19 cellular contexts compared by ENCODE assay signal in the genomic region with DNA sequence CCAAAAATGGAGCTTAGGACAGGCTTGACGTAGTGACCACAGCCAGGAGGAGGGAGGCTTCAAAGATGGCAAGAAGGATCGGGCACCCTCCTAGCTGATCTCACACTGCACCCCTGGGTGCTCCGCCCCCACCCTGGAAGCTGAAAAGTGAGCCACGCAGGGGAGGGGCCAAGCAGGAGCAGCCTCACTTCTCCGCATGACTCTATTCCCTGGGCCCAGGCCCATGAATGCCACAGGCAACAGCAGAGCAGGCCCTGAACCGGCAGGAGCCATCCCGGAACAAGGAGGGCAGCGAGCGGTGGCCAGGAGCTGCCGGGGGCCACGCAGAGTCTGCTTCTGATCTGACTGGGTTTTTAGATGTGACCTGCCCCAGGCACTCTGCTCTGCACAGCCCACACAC. TPM values are rescaled to one million over a fixed set of nuclear protein-coding genes. Genes with fewer than 3 reads are reported as not detected.
DNase-seq lines count a peak whose midpoint lies in the region; ATAC-seq and TF ChIP-seq lines count a peak whose summit lies in the region.
"Had no signal": no experiment of that assay in that cellular context is flagged by ENCODE, and none has a peak within 500 bp of the region (broad histone marks: within the 10 kb centered on the region; RNA-seq: fewer than 3 reads in every experiment).

No MANE protein-coding gene starts in this region.

- H3K9me3 ChIP-seq in IMR-90 (ENCODE audit: control insufficient read depth, insufficient read depth, low read length) (no peaks in the 10 kb centered on the region), upper lobe of right lung (no peaks in the 10 kb centered on the region)
- H3K9me3 ChIP-seq: ascending aorta had no signal

- no peak for TF ChIP-seq POLR2A in IMR-90 (IDR thresholded peaks at IDR 0.05; ENCODE audit: low read depth, low read length)

- H3K14ac ChIP-seq in IMR-90 (replicated peaks; ENCODE audit: low read depth, low read length): no peak overlapping the region; the same call in 1 of the 2 replicates

- H3K4me3 ChIP-seq in IMR-90 (ENCODE audit: insufficient read depth, low read depth, low read length) (no peak overlapping the region), upper lobe of right lung (no peak overlapping the region)
- H3K4me3 ChIP-seq: ascending aorta, K562 had no signal

- no peak overlapping the region for H4K5ac ChIP-seq in IMR-90 (ENCODE audit: low read depth, low read length)

- WGBS in IMR-90 (ENCODE audit: extremely low coverage in 2 of 2, insufficient read length in 1 of 2), 2 experiments: 100% methylated on average over 4 of the region's 11 CpGs; no CpG with 5 or more reads in 1 of the 2 experiments

- H4K20me1 ChIP-seq in IMR-90 (ENCODE audit: insufficient read depth, low read length): peaks cover 45% of the 10 kb centered on the region

- no peak overlapping the region for H2BK20ac ChIP-seq in IMR-90 (ENCODE audit: low read depth, low read length)

- TF ChIP-seq CTCF in IMR-90 (conservative IDR thresholded peaks at IDR 0.05; ENCODE audit: low read depth, low read length) (no peak), upper lobe of right lung (IDR thresholded peaks at IDR 0.05) (no peak)

- POLR2A ChIA-PET in IMR-90 (lab: Charles Lee; ENCODE audit: unreplicated experiment): no interaction called here

- no peak overlapping the region; the same call in 1 of the 2 replicates for H2AK5ac ChIP-seq in IMR-90 (ENCODE audit: low read depth, low read length)

- H2BK5ac ChIP-seq in IMR-90 (ENCODE audit: low read depth, low read length, poor library complexity, severe bottlenecking): no peak overlapping the region

- ATAC-seq in IMR-90 (ENCODE audit: low read depth) (no peak), GM21723 (IDR thresholded peaks at IDR 0.05; ENCODE audit: unreplicated experiment) (no peak), GM21360 (IDR thresholded peaks at IDR 0.05; ENCODE audit: unreplicated experiment) (no peak), upper lobe of right lung (no peak)
- ATAC-seq in activated T-helper 17 cell treated with anti-CD3 and anti-CD28 coated beads, Interleukin-2, amount 50 U/mL, for 72 hours (replicated peaks): no peak
- no peak for ATAC-seq in stimulated activated naive B cell treated with anti-CD40 and anti-IgM and Interleukin-4, amounts not matched to agents 10 μg/mL and 1 μg/mL and 100 μg/mL, for 72 hours (replicated peaks)
- ATAC-seq: esophagus mucosa, K562, left ventricle myocardium superior, right cardiac atrium had no signal

- CTCF ChIA-PET in IMR-90 (lab: Yijun Ruan, JAX): interaction anchor here (0.8 kb wide), 1 partner anchor 9 kb away, joined by 4 read pairs; no protein-coding TSS in a partner anchor

- no peak overlapping the region for H3K23ac ChIP-seq in IMR-90 (ENCODE audit: low read depth, low read length)

- H3K27ac Mint-ChIP-seq in activated T-helper 17 cell treated with anti-CD3 and anti-CD28 coated beads, Interleukin-2, amount 50 U/mL, for 72 hours: peak overlapping the region; percentile 70
- peak overlapping the region; percentile 77 for H3K27ac Mint-ChIP-seq in stimulated activated naive B cell treated with anti-CD40 and anti-IgM and Interleukin-4, amounts not matched to agents 10 μg/mL and 1 μg/mL and 100 μg/mL, for 72 hours

- H3K56ac ChIP-seq in IMR-90 (ENCODE audit: extremely low read depth, insufficient read depth, low read length): no peak overlapping the region

- H3K79me1 ChIP-seq in IMR-90 (ENCODE audit: low read depth in 1 of 2, low read length in 2 of 2): peaks cover 10 to 49% of the 10 kb centered on the region in 2 experiments; a peak in 3 of 4 replicates

- H2BK120ac ChIP-seq in IMR-90 (ENCODE audit: low read depth, low read length): no peak overlapping the region

- no TSS peak for BruUV-seq in IMR-90 (replicated peaks; lab: Mats Ljungman, UMichigan)

- no peak overlapping the region for H2BK15ac ChIP-seq in IMR-90 (ENCODE audit: low read depth, low read length)

- H3K4ac ChIP-seq in IMR-90 (ENCODE audit: low read depth, low read length): no peak overlapping the region; the same call in 1 of the 2 replicates

- dilution Hi-C loops in IMR-90 (cut with HindIII; ENCODE audit: low sequenced_read_pairs, unreplicated experiment): no loop called here

- TF ChIP-seq RAD21 in IMR-90 (IDR thresholded peaks at IDR 0.05; ENCODE audit: low read length): no peak

- H3K18ac ChIP-seq in IMR-90 (ENCODE audit: low read depth, low read length): no peak overlapping the region

- intact Hi-C loops in IMR-90 (cut with micrococcal nuclease): no loop called here
- intact Hi-C loops in head of caudate nucleus (cut with DNase I): no loop called here
- intact Hi-C loops in upper lobe of right lung (cut with DNase I): no loop called here

- H3K4me2 ChIP-seq in IMR-90 (ENCODE audit: low read depth, low read length): no peak overlapping the region

- no peaks in the 10 kb centered on the region for H3K27me3 Mint-ChIP-seq in activated T-helper 17 cell treated with anti-CD3 and anti-CD28 coated beads, Interleukin-2, amount 50 U/mL, for 72 hours
- no peaks in the 10 kb centered on the region for H3K27me3 Mint-ChIP-seq in stimulated activated naive B cell treated with anti-CD40 and anti-IgM and Interleukin-4, amounts not matched to agents 10 μg/mL and 1 μg/mL and 100 μg/mL, for 72 hours

- peak overlapping the region; percentile 70 for H3K4me3 Mint-ChIP-seq in activated T-helper 17 cell treated with anti-CD3 and anti-CD28 coated beads, Interleukin-2, amount 50 U/mL, for 72 hours
- no peak overlapping the region for H3K4me3 Mint-ChIP-seq in stimulated activated naive B cell treated with anti-CD40 and anti-IgM and Interleukin-4, amounts not matched to agents 10 μg/mL and 1 μg/mL and 100 μg/mL, for 72 hours
- H3K4me3 Mint-ChIP-seq: nephron progenitor cell; T-helper 1 cell treated with Interleukin-12 subunit alpha and Interleukin-12 subunit beta and Interleukin-4 antibody, amounts not matched to agents 30 μg/mL and 1 μg/mL, for 36 hours had no signal

- H4K91ac ChIP-seq in IMR-90 (ENCODE audit: insufficient read depth, low read depth, low read length): no peak overlapping the region

- no peak overlapping the region for H4K8ac ChIP-seq in IMR-90 (ENCODE audit: low read depth in 2 of 2, low read length in 2 of 2)

- no peak overlapping the region for H3K9ac ChIP-seq in IMR-90 (ENCODE audit: low read depth, low read length)

- H3K36me3 Mint-ChIP-seq in activated T-helper 17 cell treated with anti-CD3 and anti-CD28 coated beads, Interleukin-2, amount 50 U/mL, for 72 hours (ENCODE audit: low read depth): peaks cover 48% of the 10 kb centered on the region
- peaks cover 18 to 27% of the 10 kb centered on the region in 2 donors for H3K36me3 Mint-ChIP-seq in stimulated activated naive B cell treated with anti-CD40 and anti-IgM and Interleukin-4, amounts not matched to agents 10 μg/mL and 1 μg/mL and 100 μg/mL, for 72 hours

- peaks cover 6% of the 10 kb centered on the region; the same call in 1 of the 2 replicates for H3K9me1 ChIP-seq in IMR-90 (ENCODE audit: insufficient read depth, low read length)

- DNase-seq in IMR-90 (no peak), head of caudate nucleus (peak in 33 of 42 donors; percentile 50 to 86 (median 71)), upper lobe of right lung (no peak)
- no peak for DNase-seq in stimulated activated naive B cell treated with anti-CD40 and anti-IgM and Interleukin-4, amounts not matched to agents 10 μg/mL and 1 μg/mL and 100 μg/mL, for 72 hours
- DNase-seq: activated CD4-positive, CD25-positive, alpha-beta regulatory T cell treated with anti-CD3 and anti-CD28 coated beads, Interleukin-2, amount 50 U/mL, for 72 hours; activated T-cell treated with anti-CD3 and anti-CD28 coated beads, Interleukin-2, amount 50 U/mL, for 48 hours; cortex of kidney; left ventricle myocardium superior; NCI-H1048; nephron progenitor cell; right cardiac atrium; stimulated activated CD4-positive, alpha-beta T cell treated with anti-CD3 and anti-CD28 coated beads, Interleukin-2, amount 100 ng/mL, for 24 hours had no signal

- H3K9me3 Mint-ChIP-seq in activated T-helper 17 cell treated with anti-CD3 and anti-CD28 coated beads, Interleukin-2, amount 50 U/mL, for 72 hours: no peaks in the 10 kb centered on the region
- H3K9me3 Mint-ChIP-seq in stimulated activated naive B cell treated with anti-CD40 and anti-IgM and Interleukin-4, amounts not matched to agents 10 μg/mL and 1 μg/mL and 100 μg/mL, for 72 hours: no peaks in the 10 kb centered on the region
- H3K9me3 Mint-ChIP-seq: nephron progenitor cell; T-helper 1 cell treated with Interleukin-12 subunit alpha and Interleukin-12 subunit beta and Interleukin-4 antibody, amounts not matched to agents 30 μg/mL and 1 μg/mL, for 36 hours had no signal

- H3K4me1 ChIP-seq in IMR-90 (ENCODE audit: control insufficient read depth, insufficient read depth, low read length) (peaks cover 19% of the 10 kb centered on the region), upper lobe of right lung (peaks cover 19% of the 10 kb centered on the region)

- in situ Hi-C loops in IMR-90 (cut with MboI; ENCODE audit: low sequenced_read_pairs): no loop called here

- peaks cover 35% of the 10 kb centered on the region for H3K4me1 Mint-ChIP-seq in activated T-helper 17 cell treated with anti-CD3 and anti-CD28 coated beads, Interleukin-2, amount 50 U/mL, for 72 hours
- peaks cover 60 to 79% of the 10 kb centered on the region in 2 donors for H3K4me1 Mint-ChIP-seq in stimulated activated naive B cell treated with anti-CD40 and anti-IgM and Interleukin-4, amounts not matched to agents 10 μg/mL and 1 μg/mL and 100 μg/mL, for 72 hours

- peaks cover 7% of the 10 kb centered on the region; the same call in 1 of the 2 replicates for H3K36me3 ChIP-seq in IMR-90 (ENCODE audit: control insufficient read depth, insufficient read depth, low read length)
- H3K36me3 ChIP-seq in upper lobe of right lung: no peaks in the 10 kb centered on the region
- H3K36me3 ChIP-seq: ascending aorta had no signal

- no peak overlapping the region for H2AK9ac ChIP-seq in IMR-90 (replicated peaks; ENCODE audit: low read depth, low read length, poor library complexity)

- peak overlapping the region; percentile 43 for H2AFZ ChIP-seq in IMR-90 (replicated peaks; ENCODE audit: low read length, poor library complexity)

- no peaks in the 10 kb centered on the region for H3K27me3 ChIP-seq in IMR-90 (ENCODE audit: control insufficient read depth, insufficient read depth, low read length)
- H3K27me3 ChIP-seq in upper lobe of right lung: no peaks in the 10 kb centered on the region
- H3K27me3 ChIP-seq: ascending aorta had no signal

- H3K27ac ChIP-seq in IMR-90 (ENCODE audit: insufficient read depth, low read length): no peak overlapping the region
- H3K27ac ChIP-seq in upper lobe of right lung: no peak overlapping the region
- H3K27ac ChIP-seq: ascending aorta had no signal

TF ChIP-seq in IMR-90, 13 proteins besides CTCF, POLR2A, EP300 and RAD21 (continues in another document):
- TF ChIP-seq RCOR1 (IDR thresholded peaks at IDR 0.05; ENCODE audit: insufficient replicate concordance, low read length) (no peak), CHD1 (IDR thresholded peaks at IDR 0.05; ENCODE audit: low read depth, low read length) (no peak)

RNA-seq across cellular contexts. Expression of gene BIN1, which starts 30.0 kb away (rescaled TPM):
- total RNA-seq in IMR-90 (2012; rRNA removed): 18.1 and 19.7 TPM in 2 replicates
- 25.7 and 26.4 TPM in 2 replicates for polyA plus RNA-seq in IMR-90 (2012; rRNA removed)
- 18.6 and 33.9 TPM in 2 replicates for polyA plus RNA-seq in IMR-90 (2012; cell fraction: cytosol; rRNA removed)
- 48.9 and 50.9 TPM in 2 replicates for polyA plus RNA-seq in IMR-90 (2012; cell fraction: nucleus; rRNA removed; ENCODE audit: low replicate concordance)
- total RNA-seq in activated T-helper 17 cell treated with anti-CD3 and anti-CD28 coated beads, Interleukin-2, amount 50 U/mL, for 72 hours: 100 to 1,000 TPM in 1 of 2 donors, 10 to 100 TPM in 1; 84.0 to 110 TPM
- total RNA-seq in upper lobe of right lung: 33.4 TPM

Comparison
In these comparisons a context has a peak if more than half of its experiments do, and no peak if none do; other contexts are left out.
1. DNase-seq: peak in head of caudate nucleus (33 of 42); none in IMR-90 (single experiment), stimulated activated naive B cell treated with anti-CD40 and anti-IgM and Interleukin-4, amounts not matched to agents 10 μg/mL and 1 μg/mL and 100 μg/mL, for 72 hours (single experiment) and upper lobe of right lung (single experiment).